Comparison of ENCODE assay signal across 23 cellular contexts in genomic region chr6:113508249-113508648, GRCh38.
DNase-seq lines count a peak whose midpoint lies in the region; ATAC-seq, FAIRE-seq and TF ChIP-seq lines count a peak whose summit lies in the region.
"Had no signal": no experiment of that assay in that cellular context is flagged by ENCODE, and none has a peak within 500 bp of the region (broad histone marks: within the 10 kb centered on the region; RNA-seq: fewer than 3 reads in every experiment).

No MANE protein-coding gene starts in this region.

- H3K9ac ChIP-seq in adipocyte (ENCODE audit: low read length), result no peak overlapping the region
- H3K9ac ChIP-seq: BLaER1 treated with 17β-estradiol and CSF1 and Interleukin-3, amounts not matched to agents 10 nM and 100 nM had no signal

- H3K9me3 ChIP-seq in adipocyte (ENCODE audit: control insufficient read depth, low read length), result no peaks in the 10 kb centered on the region
- no peaks in the 10 kb centered on the region for H3K9me3 ChIP-seq in A673 (ENCODE audit: low read depth, low read length, poor library complexity, severe bottlenecking)
- H3K9me3 ChIP-seq: BLaER1 treated with 17β-estradiol and CSF1 and Interleukin-3, amounts not matched to agents 10 nM and 100 nM; Caco-2 had no signal

- CTCF ChIA-PET in A673 (lab: Charles Lee), result no interaction called here

- H3K36me3 ChIP-seq in adipocyte (ENCODE audit: control insufficient read depth, insufficient read depth, low read length, severe bottlenecking) (no peaks in the 10 kb centered on the region), A673 (ENCODE audit: insufficient read depth, low read length, poor library complexity, severe bottlenecking) (no peaks in the 10 kb centered on the region)
- H3K36me3 ChIP-seq: BLaER1 treated with 17β-estradiol and CSF1 and Interleukin-3, amounts not matched to agents 10 nM and 100 nM had no signal

- POLR2A ChIA-PET in A673 (lab: Charles Lee; ENCODE audit: low non-redundant PET), result no interaction called here

- no peak for ATAC-seq in HG03439 (IDR thresholded peaks at IDR 0.05; ENCODE audit: unreplicated experiment)
- ATAC-seq: CD8-positive, alpha-beta T cell; GM12878 had no signal

- H3K4me1 ChIP-seq in adipocyte (ENCODE audit: control insufficient read depth, insufficient read depth, low read length) (no peaks in the 10 kb centered on the region), A673 (ENCODE audit: insufficient read depth, low read length, poor library complexity, severe bottlenecking) (no peaks in the 10 kb centered on the region)
- H3K4me1 ChIP-seq: Caco-2 had no signal

- FAIRE-seq in HTR-8/SVneo (lab: Jason Lieb, UNC), result no peak
- FAIRE-seq: A204.1, D721Med, GM12878, GM18507 had no signal

- no peaks in the 10 kb centered on the region for H3K27me3 ChIP-seq in adipocyte (replicated peaks; ENCODE audit: control insufficient read depth, insufficient read depth, low read length)
- H3K27me3 ChIP-seq in A673 (replicated peaks; ENCODE audit: insufficient read depth, low read depth, low read length, poor library complexity), result no peaks in the 10 kb centered on the region
- H3K27me3 ChIP-seq: BLaER1 treated with 17β-estradiol and CSF1 and Interleukin-3, amounts not matched to agents 10 nM and 100 nM had no signal

- no peak for TF ChIP-seq CTCF in A673 (conservative IDR thresholded peaks at IDR 0.05; ENCODE audit: low read depth, low read length)

- no TSS peak for BruUV-seq in A673 (replicated peaks; lab: Mats Ljungman, UMichigan)

- H3K4me3 ChIP-seq in adipocyte (ENCODE audit: low read length), result no peak overlapping the region
- H3K4me3 ChIP-seq in A673 (ENCODE audit: low read depth, low read length, poor library complexity, severe bottlenecking), result no peak overlapping the region
- H3K4me3 ChIP-seq: BLaER1 treated with 17β-estradiol and CSF1 and Interleukin-3, amounts not matched to agents 10 nM and 100 nM; GM12878 had no signal

- intact Hi-C loops in A673 (cut with micrococcal nuclease; ENCODE audit: unreplicated experiment), result no loop called here

- no peak overlapping the region for H3K27ac ChIP-seq in A673 (ENCODE audit: low read depth, low read length, poor library complexity, severe bottlenecking)
- H3K27ac ChIP-seq: BLaER1 treated with 17β-estradiol and CSF1 and Interleukin-3, amounts not matched to agents 10 nM and 100 nM; C4-2B had no signal

- DNase-seq in HCEC 1CT (peak; percentile 2), adipocyte (ENCODE audit: low read depth) (peak; percentile 53), fibroblast of gingiva (ENCODE audit: low read depth) (peak; percentile 18), iris pigment epithelial cell (ENCODE audit: low read depth) (peak; percentile 27), HTR-8/SVneo (ENCODE audit: insufficient read length, low spot score) (no peak), NCI-H128 (lab: John Stamatoyannopoulos, UW; ENCODE audit: unreplicated experiment) (no peak), A673 (ENCODE audit: low spot score) (no peak)
- DNase-seq: 8988T; AML-193; Caco-2; Calu3; CD4-positive, alpha-beta T cell; CD8-positive, alpha-beta T cell; DMS79 treated with DMSO at 0.1 percent for 48 hours; EL; GDM1 had no signal

Comparison
In these comparisons a context has a peak if more than half of its experiments do, and no peak if none do; other contexts are left out.
1. DNase-seq: peak in HCEC 1CT (single experiment), adipocyte (single experiment), fibroblast of gingiva (single experiment) and iris pigment epithelial cell (single experiment); none in HTR-8/SVneo (single experiment), NCI-H128 (single experiment) and A673 (single experiment).